Comparison of ENCODE assay signal across 1 cellular context in genomic region chr2:218230882-218231281, GRCh38.
TF ChIP-seq lines count a peak whose summit lies in the region.

No MANE protein-coding gene starts in this region.

TF ChIP-seq in HepG2, 621 proteins besides CTCF, POLR2A, EP300 and RAD21 (continues in another document):
- TF ChIP-seq MIER2 (CRISPR knock-in tag; IDR thresholded peaks at IDR 0.05) = no peak
- TF ChIP-seq ATM (IDR thresholded peaks at IDR 0.05; ENCODE audit: borderline replicate concordance) = no peak
- no peak for TF ChIP-seq ZKSCAN8 (CRISPR knock-in tag; IDR thresholded peaks at IDR 0.05; ENCODE audit: borderline replicate concordance)
- TF ChIP-seq, protein P1, sequence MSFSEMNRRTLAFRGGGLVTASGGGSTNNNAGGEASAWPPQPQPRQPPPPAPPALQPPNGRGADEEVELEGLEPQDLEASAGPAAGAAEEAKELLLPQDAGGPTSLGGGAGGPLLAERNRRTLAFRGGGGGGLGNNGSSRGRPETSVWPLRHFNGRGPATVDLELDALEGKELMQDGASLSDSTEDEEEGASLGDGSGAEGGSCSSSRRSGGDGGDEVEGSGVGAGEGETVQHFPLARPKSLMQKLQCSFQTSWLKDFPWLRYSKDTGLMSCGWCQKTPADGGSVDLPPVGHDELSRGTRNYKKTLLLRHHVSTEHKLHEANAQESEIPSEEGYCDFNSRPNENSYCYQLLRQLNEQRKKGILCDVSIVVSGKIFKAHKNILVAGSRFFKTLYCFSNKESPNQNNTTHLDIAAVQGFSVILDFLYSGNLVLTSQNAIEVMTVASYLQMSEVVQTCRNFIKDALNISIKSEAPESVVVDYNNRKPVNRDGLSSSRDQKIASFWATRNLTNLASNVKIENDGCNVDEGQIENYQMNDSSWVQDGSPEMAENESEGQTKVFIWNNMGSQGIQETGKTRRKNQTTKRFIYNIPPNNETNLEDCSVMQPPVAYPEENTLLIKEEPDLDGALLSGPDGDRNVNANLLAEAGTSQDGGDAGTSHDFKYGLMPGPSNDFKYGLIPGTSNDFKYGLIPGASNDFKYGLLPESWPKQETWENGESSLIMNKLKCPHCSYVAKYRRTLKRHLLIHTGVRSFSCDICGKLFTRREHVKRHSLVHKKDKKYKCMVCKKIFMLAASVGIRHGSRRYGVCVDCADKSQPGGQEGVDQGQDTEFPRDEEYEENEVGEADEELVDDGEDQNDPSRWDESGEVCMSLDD (CRISPR knock-in tag; IDR thresholded peaks at IDR 0.05; ENCODE audit: borderline replicate concordance) = no peak
- no peak for TF ChIP-seq HMG20B (CRISPR knock-in tag; conservative IDR thresholded peaks at IDR 0.05)
- TF ChIP-seq THAP11 (CRISPR knock-in tag; IDR thresholded peaks at IDR 0.05) = no peak
- TF ChIP-seq ZNF580 (CRISPR knock-in tag; IDR thresholded peaks at IDR 0.05; ENCODE audit: borderline replicate concordance, low read depth) = no peak
- TF ChIP-seq KDM2A (CRISPR knock-in tag; IDR thresholded peaks at IDR 0.05; ENCODE audit: borderline replicate concordance, low read depth) = no peak
- no peak for TF ChIP-seq ASH2L (IDR thresholded peaks at IDR 0.05; ENCODE audit: insufficient read length, low read depth, low read length)
- TF ChIP-seq ZNF234 (CRISPR knock-in tag; conservative IDR thresholded peaks at IDR 0.05) = no peak
- TF ChIP-seq, protein P2, sequence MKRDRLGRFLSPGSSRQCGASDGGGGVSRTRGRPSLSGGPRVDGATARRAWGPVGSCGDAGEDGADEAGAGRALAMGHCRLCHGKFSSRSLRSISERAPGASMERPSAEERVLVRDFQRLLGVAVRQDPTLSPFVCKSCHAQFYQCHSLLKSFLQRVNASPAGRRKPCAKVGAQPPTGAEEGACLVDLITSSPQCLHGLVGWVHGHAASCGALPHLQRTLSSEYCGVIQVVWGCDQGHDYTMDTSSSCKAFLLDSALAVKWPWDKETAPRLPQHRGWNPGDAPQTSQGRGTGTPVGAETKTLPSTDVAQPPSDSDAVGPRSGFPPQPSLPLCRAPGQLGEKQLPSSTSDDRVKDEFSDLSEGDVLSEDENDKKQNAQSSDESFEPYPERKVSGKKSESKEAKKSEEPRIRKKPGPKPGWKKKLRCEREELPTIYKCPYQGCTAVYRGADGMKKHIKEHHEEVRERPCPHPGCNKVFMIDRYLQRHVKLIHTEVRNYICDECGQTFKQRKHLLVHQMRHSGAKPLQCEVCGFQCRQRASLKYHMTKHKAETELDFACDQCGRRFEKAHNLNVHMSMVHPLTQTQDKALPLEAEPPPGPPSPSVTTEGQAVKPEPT (CRISPR knock-in tag; IDR thresholded peaks at IDR 0.05; ENCODE audit: low read depth) = peak; percentile 98
- no peak for TF ChIP-seq SP1 (IDR thresholded peaks at IDR 0.05)
- TF ChIP-seq SP1 (CRISPR knock-in tag; IDR thresholded peaks at IDR 0.05) = peak; percentile 73
- no peak for TF ChIP-seq HIC2 (CRISPR knock-in tag; IDR thresholded peaks at IDR 0.05; ENCODE audit: low read depth)
- TF ChIP-seq ZFP36 (IDR thresholded peaks at IDR 0.05; ENCODE audit: borderline replicate concordance, low read depth, low read length, partially characterized antibody) = no peak
- no peak for TF ChIP-seq SNAPC5 (CRISPR knock-in tag; IDR thresholded peaks at IDR 0.05; ENCODE audit: borderline replicate concordance)
- TF ChIP-seq ZNF160 (CRISPR knock-in tag; IDR thresholded peaks at IDR 0.05) = no peak
- no peak for TF ChIP-seq SMARCE1 (IDR thresholded peaks at IDR 0.05; ENCODE audit: borderline replicate concordance)
- TF ChIP-seq, protein P3, sequence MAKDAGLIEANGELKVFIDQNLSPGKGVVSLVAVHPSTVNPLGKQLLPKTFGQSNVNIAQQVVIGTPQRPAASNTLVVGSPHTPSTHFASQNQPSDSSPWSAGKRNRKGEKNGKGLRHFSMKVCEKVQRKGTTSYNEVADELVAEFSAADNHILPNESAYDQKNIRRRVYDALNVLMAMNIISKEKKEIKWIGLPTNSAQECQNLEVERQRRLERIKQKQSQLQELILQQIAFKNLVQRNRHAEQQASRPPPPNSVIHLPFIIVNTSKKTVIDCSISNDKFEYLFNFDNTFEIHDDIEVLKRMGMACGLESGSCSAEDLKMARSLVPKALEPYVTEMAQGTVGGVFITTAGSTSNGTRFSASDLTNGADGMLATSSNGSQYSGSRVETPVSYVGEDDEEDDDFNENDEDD (CRISPR knock-in tag; IDR thresholded peaks at IDR 0.05; ENCODE audit: borderline replicate concordance) = no peak
- TF ChIP-seq ZSCAN9 (CRISPR knock-in tag; IDR thresholded peaks at IDR 0.05; ENCODE audit: borderline replicate concordance) = no peak
- no peak for TF ChIP-seq PBX2 (CRISPR knock-in tag; IDR thresholded peaks at IDR 0.05)
- TF ChIP-seq, protein P4, sequence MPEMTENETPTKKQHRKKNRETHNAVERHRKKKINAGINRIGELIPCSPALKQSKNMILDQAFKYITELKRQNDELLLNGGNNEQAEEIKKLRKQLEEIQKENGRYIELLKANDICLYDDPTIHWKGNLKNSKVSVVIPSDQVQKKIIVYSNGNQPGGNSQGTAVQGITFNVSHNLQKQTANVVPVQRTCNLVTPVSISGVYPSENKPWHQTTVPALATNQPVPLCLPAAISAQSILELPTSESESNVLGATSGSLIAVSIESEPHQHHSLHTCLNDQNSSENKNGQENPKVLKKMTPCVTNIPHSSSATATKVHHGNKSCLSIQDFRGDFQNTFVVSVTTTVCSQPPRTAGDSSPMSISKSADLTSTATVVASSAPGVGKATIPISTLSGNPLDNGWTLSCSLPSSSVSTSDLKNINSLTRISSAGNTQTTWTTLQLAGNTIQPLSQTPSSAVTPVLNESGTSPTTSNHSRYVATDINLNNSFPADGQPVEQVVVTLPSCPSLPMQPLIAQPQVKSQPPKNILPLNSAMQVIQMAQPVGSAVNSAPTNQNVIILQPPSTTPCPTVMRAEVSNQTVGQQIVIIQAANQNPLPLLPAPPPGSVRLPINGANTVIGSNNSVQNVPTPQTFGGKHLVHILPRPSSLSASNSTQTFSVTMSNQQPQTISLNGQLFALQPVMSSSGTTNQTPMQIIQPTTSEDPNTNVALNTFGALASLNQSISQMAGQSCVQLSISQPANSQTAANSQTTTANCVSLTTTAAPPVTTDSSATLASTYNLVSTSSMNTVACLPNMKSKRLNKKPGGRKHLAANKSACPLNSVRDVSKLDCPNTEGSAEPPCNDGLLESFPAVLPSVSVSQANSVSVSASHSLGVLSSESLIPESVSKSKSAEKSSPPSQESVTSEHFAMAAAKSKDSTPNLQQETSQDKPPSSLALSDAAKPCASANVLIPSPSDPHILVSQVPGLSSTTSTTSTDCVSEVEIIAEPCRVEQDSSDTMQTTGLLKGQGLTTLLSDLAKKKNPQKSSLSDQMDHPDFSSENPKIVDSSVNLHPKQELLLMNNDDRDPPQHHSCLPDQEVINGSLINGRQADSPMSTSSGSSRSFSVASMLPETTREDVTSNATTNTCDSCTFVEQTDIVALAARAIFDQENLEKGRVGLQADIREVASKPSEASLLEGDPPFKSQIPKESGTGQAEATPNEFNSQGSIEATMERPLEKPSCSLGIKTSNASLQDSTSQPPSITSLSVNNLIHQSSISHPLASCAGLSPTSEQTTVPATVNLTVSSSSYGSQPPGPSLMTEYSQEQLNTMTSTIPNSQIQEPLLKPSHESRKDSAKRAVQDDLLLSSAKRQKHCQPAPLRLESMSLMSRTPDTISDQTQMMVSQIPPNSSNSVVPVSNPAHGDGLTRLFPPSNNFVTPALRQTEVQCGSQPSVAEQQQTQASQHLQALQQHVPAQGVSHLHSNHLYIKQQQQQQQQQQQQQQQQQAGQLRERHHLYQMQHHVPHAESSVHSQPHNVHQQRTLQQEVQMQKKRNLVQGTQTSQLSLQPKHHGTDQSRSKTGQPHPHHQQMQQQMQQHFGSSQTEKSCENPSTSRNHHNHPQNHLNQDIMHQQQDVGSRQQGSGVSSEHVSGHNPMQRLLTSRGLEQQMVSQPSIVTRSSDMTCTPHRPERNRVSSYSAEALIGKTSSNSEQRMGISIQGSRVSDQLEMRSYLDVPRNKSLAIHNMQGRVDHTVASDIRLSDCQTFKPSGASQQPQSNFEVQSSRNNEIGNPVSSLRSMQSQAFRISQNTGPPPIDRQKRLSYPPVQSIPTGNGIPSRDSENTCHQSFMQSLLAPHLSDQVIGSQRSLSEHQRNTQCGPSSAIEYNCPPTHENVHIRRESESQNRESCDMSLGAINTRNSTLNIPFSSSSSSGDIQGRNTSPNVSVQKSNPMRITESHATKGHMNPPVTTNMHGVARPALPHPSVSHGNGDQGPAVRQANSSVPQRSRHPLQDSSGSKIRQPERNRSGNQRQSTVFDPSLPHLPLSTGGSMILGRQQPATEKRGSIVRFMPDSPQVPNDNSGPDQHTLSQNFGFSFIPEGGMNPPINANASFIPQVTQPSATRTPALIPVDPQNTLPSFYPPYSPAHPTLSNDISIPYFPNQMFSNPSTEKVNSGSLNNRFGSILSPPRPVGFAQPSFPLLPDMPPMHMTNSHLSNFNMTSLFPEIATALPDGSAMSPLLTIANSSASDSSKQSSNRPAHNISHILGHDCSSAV (CRISPR knock-in tag; IDR thresholded peaks at IDR 0.05; ENCODE audit: borderline replicate concordance) = no peak
- no peak for TF ChIP-seq TEAD3 (CRISPR knock-in tag; optimal IDR thresholded peaks at IDR 0.05; ENCODE audit: borderline replicate concordance)
- TF ChIP-seq FOXA3 (CRISPR knock-in tag; IDR thresholded peaks at IDR 0.05) = no peak
- no peak for TF ChIP-seq RFXANK (CRISPR knock-in tag; IDR thresholded peaks at IDR 0.05)
- TF ChIP-seq HDAC2 (CRISPR knock-in tag; IDR thresholded peaks at IDR 0.05) = no peak
- no peak for TF ChIP-seq CENPBD1 (CRISPR knock-in tag; IDR thresholded peaks at IDR 0.05; ENCODE audit: borderline replicate concordance, low read depth)
- TF ChIP-seq, protein P5, sequence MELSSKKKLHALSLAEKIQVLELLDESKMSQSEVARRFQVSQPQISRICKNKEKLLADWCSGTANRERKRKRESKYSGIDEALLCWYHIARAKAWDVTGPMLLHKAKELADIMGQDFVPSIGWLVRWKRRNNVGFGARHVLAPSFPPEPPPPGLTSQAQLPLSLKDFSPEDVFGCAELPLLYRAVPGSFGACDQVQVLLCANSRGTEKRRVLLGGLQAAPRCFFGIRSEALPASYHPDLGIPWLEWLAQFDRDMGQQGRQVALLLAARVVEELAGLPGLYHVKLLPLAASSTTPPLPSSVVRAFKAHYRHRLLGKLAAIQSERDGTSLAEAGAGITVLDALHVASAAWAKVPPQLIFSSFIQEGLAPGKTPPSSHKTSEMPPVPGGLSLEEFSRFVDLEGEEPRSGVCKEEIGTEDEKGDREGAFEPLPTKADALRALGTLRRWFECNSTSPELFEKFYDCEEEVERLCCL (CRISPR knock-in tag; IDR thresholded peaks at IDR 0.05; ENCODE audit: borderline replicate concordance) = no peak
- no peak for TF ChIP-seq ZNF552 (CRISPR knock-in tag; IDR thresholded peaks at IDR 0.05; ENCODE audit: borderline replicate concordance)
- TF ChIP-seq, protein P6, sequence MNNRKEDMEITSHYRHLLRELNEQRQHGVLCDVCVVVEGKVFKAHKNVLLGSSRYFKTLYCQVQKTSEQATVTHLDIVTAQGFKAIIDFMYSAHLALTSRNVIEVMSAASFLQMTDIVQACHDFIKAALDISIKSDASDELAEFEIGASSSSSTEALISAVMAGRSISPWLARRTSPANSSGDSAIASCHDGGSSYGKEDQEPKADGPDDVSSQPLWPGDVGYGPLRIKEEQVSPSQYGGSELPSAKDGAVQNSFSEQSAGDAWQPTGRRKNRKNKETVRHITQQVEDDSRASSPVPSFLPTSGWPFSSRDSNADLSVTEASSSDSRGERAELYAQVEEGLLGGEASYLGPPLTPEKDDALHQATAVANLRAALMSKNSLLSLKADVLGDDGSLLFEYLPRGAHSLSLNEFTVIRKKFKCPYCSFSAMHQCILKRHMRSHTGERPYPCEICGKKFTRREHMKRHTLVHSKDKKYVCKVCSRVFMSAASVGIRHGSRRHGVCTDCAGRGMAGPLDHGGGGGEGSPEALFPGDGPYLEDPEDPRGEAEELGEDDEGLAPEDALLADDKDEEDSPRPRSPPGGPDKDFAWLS (CRISPR knock-in tag; IDR thresholded peaks at IDR 0.05; ENCODE audit: borderline replicate concordance) = no peak
- TF ChIP-seq ZC3H13 (CRISPR knock-in tag; IDR thresholded peaks at IDR 0.05) = no peak
- no peak for TF ChIP-seq NFYC (CRISPR knock-in tag; IDR thresholded peaks at IDR 0.05)
- peak; percentile 17; the same call in 1 of the 2 replicates for TF ChIP-seq SAP130 (CRISPR knock-in tag; IDR thresholded peaks at IDR 0.05; ENCODE audit: low read depth)
- TF ChIP-seq ZNF350 (CRISPR knock-in tag; IDR thresholded peaks at IDR 0.05; ENCODE audit: borderline replicate concordance, low read depth) = no peak
- no peak for TF ChIP-seq AGO2 (optimal IDR thresholded peaks at IDR 0.05; ENCODE audit: low read depth, low read length)
- TF ChIP-seq RCOR2 (CRISPR knock-in tag; IDR thresholded peaks at IDR 0.05) = no peak
- TF ChIP-seq KDM6A (CRISPR knock-in tag; IDR thresholded peaks at IDR 0.05; ENCODE audit: low read depth) = no peak
- no peak for TF ChIP-seq ZMYM2 (CRISPR knock-in tag; IDR thresholded peaks at IDR 0.05)
- TF ChIP-seq EHMT2 (IDR thresholded peaks at IDR 0.05; ENCODE audit: borderline replicate concordance, low read depth, low read length) = no peak
- TF ChIP-seq MEIS2 (CRISPR knock-in tag; IDR thresholded peaks at IDR 0.05) = no peak
